1 cellular context compared by ENCODE assay signal in the genomic region with DNA sequence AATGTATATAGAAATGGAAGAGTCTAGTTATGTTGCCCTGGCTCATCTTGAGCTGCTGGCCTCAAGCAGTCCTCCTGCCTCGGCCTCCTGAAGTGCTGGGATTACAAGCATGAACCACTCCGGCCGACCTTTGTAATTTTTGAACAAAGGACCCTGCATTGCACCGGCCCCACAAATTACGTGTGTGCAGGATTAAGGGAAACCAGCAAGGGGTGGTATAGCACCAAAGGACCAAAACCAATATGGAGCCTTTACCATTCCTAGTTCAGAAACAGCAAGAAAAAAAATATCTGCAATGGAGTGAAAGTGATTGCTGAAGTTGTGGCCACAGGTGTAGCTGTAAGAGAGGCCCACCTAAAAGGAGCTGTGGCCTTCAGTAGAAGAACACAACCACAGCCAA.
TF ChIP-seq lines count a peak whose summit lies in the region.

No MANE protein-coding gene starts in this region.

TF ChIP-seq in H1, 55 proteins besides CTCF, POLR2A, EP300 and RAD21:
- no peak for TF ChIP-seq SIN3A (conservative IDR thresholded peaks at IDR 0.05 in 1 of 2, IDR thresholded peaks at IDR 0.05 in 1 of 2; ENCODE audit: low read depth in 1 of 2, low read length in 2 of 2)
- no peak for TF ChIP-seq ASH2L (IDR thresholded peaks at IDR 0.05; ENCODE audit: low read length)
- TF ChIP-seq SP1 (IDR thresholded peaks at IDR 0.05; ENCODE audit: low read depth, low read length): no peak
- no peak for TF ChIP-seq HDAC2 (IDR thresholded peaks at IDR 0.05; ENCODE audit: borderline replicate concordance in 1 of 2, low read depth in 2 of 2, low read length in 2 of 2)
- TF ChIP-seq EGR1 (IDR thresholded peaks at IDR 0.05; ENCODE audit: borderline replicate concordance, low read depth, low read length): no peak
- TF ChIP-seq SP2 (IDR thresholded peaks at IDR 0.05; ENCODE audit: low read length): no peak
- TF ChIP-seq, protein P1, sequence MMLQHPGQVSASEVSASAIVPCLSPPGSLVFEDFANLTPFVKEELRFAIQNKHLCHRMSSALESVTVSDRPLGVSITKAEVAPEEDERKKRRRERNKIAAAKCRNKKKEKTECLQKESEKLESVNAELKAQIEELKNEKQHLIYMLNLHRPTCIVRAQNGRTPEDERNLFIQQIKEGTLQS (IDR thresholded peaks at IDR 0.05; ENCODE audit: insufficient read depth, low read depth, low read length): no peak
- no peak for TF ChIP-seq PHF8 (conservative IDR thresholded peaks at IDR 0.05; ENCODE audit: low read depth, low read length)
- TF ChIP-seq, protein P2, sequence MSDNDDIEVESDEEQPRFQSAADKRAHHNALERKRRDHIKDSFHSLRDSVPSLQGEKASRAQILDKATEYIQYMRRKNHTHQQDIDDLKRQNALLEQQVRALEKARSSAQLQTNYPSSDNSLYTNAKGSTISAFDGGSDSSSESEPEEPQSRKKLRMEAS (IDR thresholded peaks at IDR 0.05): no peak
- TF ChIP-seq CREB1 (IDR thresholded peaks at IDR 0.05): no peak
- TF ChIP-seq GTF2F1 (IDR thresholded peaks at IDR 0.05; ENCODE audit: borderline replicate concordance, low read depth, low read length): no peak
- TF ChIP-seq, protein P3, sequence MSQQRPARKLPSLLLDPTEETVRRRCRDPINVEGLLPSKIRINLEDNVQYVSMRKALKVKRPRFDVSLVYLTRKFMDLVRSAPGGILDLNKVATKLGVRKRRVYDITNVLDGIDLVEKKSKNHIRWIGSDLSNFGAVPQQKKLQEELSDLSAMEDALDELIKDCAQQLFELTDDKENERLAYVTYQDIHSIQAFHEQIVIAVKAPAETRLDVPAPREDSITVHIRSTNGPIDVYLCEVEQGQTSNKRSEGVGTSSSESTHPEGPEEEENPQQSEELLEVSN (IDR thresholded peaks at IDR 0.05): no peak
- TF ChIP-seq MAFK (IDR thresholded peaks at IDR 0.05; ENCODE audit: low read depth, low read length): no peak
- no peak for TF ChIP-seq CBX8 (IDR thresholded peaks at IDR 0.05; ENCODE audit: borderline replicate concordance, low read depth, low read length)
- TF ChIP-seq TCF12 (IDR thresholded peaks at IDR 0.05; ENCODE audit: low read depth, low read length): no peak
- TF ChIP-seq RXRA (IDR thresholded peaks at IDR 0.05; ENCODE audit: insufficient read depth, low read depth, low read length): no peak
